ENCODE assay signal across 8 cellular contexts in the genomic region with DNA sequence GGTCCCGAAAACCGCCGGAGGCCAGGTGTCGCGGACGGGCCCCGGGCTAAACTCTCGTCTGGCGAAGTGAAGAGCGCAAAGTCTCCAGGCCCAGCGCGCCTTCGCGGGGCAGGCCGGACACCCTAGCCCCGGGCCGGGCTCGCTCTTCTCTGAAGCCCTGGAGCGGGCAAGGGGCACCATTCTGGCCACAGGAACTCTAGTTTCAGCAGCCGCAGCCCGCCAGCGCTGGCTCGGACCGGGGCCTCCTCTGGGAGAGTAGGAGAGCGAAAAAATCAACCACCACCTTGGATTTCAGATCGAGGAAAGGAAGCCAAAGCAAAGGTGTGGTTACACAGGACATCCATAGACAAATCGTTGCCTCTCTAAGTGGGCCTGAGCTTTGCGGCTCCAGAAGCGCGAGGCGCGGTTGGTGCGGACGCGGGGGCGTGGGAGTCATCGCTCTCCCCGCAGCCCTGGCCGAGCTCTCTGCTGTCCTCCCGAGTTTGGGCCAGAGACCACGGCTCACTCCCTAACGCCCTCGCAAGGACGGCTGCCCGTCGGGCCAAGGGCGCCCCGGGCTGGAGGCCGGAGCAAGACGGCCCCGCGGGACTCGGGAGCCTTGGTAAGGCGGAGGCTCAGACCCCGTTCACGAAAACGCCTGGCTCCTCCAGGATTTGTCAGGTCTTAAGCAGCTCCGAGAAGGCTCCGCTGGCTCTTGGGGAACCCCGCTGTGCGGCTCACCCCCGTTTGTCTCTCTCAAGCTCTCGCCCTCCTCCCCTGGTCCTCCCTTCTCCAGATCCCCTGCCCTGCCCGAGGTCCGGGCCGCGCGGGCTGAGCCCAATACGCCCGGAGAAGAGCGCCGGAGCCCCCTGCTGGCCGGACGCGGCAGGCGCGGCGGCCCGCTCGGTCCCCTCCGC.
DNase-seq lines count a peak whose midpoint lies in the region; ATAC-seq, FAIRE-seq and TF ChIP-seq lines count a peak whose summit lies in the region.

No MANE protein-coding gene starts in this region.

- no peak for TF ChIP-seq POLR2A in transverse colon (IDR thresholded peaks at IDR 0.05)

- H3K27me3 Mint-ChIP-seq in CD14-positive monocyte (ENCODE audit: low read depth in 3 of 3) (peaks cover 51 to 67% (median 55%) of the 10 kb centered on the region in 3 donors), neural crest cell (ENCODE audit: low read depth) (peaks cover 65% of the 10 kb centered on the region)

- TF ChIP-seq EP300 in transverse colon (IDR thresholded peaks at IDR 0.05; ENCODE audit: low read depth): no peak

- peak; percentile 88 for ATAC-seq in GM19043 (IDR thresholded peaks at IDR 0.05; ENCODE audit: low read depth, unreplicated experiment)
- peak; percentile 93 for ATAC-seq in HG03175 (IDR thresholded peaks at IDR 0.05; ENCODE audit: unreplicated experiment)

- no peaks in the 10 kb centered on the region for H3K36me3 ChIP-seq in transverse colon

- DNase-seq in CD14-positive monocyte (ENCODE audit: low spot score): peak; percentile 60
- DNase-seq in NCI-H82 treated with DMSO at 0.1 percent for 48 hours (lab: John Stamatoyannopoulos, UW; ENCODE audit: unreplicated experiment): peak; percentile 7
- DNase-seq in activated gamma-delta T cell treated with anti-CD3 and anti-CD28 coated beads, Interleukin-2, amount 50 U/mL, for 16 hours (ENCODE audit: low read depth): peak; percentile 32
- DNase-seq in frontal cortex (ENCODE audit: low spot score in 2 of 2): peak; percentile 60 to 67
- peak; percentile 73 for DNase-seq in neural crest cell (ENCODE audit: low read depth, low spot score)
- peak; percentile 32 for DNase-seq in transverse colon

- in situ Hi-C loops in transverse colon (cut with MboI; ENCODE audit: low pct_ligation_motif_present in 1 of 4, low pct_unique_long_range_greater_than_20kb in 1 of 4, low sequenced_read_pairs in 3 of 4): loop anchor here (5.0 to 25.0 kb wide), 4 partner anchors 411 to 1091 kb away; no protein-coding TSS in a partner anchor

- peaks cover 77% of the 10 kb centered on the region for H3K27me3 ChIP-seq in transverse colon

- peaks cover 5 to 12% (median 9%) of the 10 kb centered on the region in 4 donors for H3K4me1 ChIP-seq in transverse colon

- H3K9me3 ChIP-seq in transverse colon: no peaks in the 10 kb centered on the region

- FAIRE-seq in frontal cortex (lab: Jason Lieb, UNC): no peak

- WGBS in transverse colon (ENCODE audit: low coverage in 1 of 2), 2 donors: 12% methylated on average over 79 of the region's 81 CpGs; no CpG with 5 or more reads in 1 of the 2 donors

- peaks cover 38% of the 10 kb centered on the region for H3K4me1 Mint-ChIP-seq in CD14-positive monocyte
- H3K4me1 Mint-ChIP-seq in neural crest cell: peaks cover 17% of the 10 kb centered on the region

- no peak overlapping the region for H3K27ac ChIP-seq in transverse colon

- peak overlapping the region; percentile 85 to 97 for H3K4me3 Mint-ChIP-seq in CD14-positive monocyte
- peak overlapping the region; percentile 91 for H3K4me3 Mint-ChIP-seq in neural crest cell

- H3K36me3 Mint-ChIP-seq in CD14-positive monocyte (peaks cover 3 to 8% of the 10 kb centered on the region in 2 donors), neural crest cell (ENCODE audit: low read depth) (no peaks in the 10 kb centered on the region)

- intact Hi-C loops in CD14-positive monocyte (cut with micrococcal nuclease) (loop anchor here in 1 of 2 donors (5.0 kb wide), 1 partner anchor 1086 kb away; no protein-coding TSS in a partner anchor), transverse colon (cut with DNase I; ENCODE audit: low total_unique reads) (no loop called here)

- H3K27ac Mint-ChIP-seq in CD14-positive monocyte (peak overlapping the region in 1 of 7 donors; percentile 36), neural crest cell (ENCODE audit: unreplicated experiment) (peak overlapping the region; percentile 9)

- peaks cover 0 to 8% (median 3%) of the 10 kb centered on the region in 7 donors for H3K9me3 Mint-ChIP-seq in CD14-positive monocyte
- H3K9me3 Mint-ChIP-seq in neural crest cell: no peaks in the 10 kb centered on the region

- peak overlapping the region; percentile 29 to 58 (median 34) for H3K4me3 ChIP-seq in transverse colon

- peak; percentile 94 for TF ChIP-seq CTCF in CD14-positive monocyte (IDR thresholded peaks at IDR 0.05)
- peak; percentile 95 for TF ChIP-seq CTCF in neural crest cell (conservative IDR thresholded peaks at IDR 0.05)
- peak; percentile 31 to 90 (median 85) for TF ChIP-seq CTCF in transverse colon (IDR thresholded peaks at IDR 0.05)

Comparison
In these comparisons a context has a peak if more than half of its experiments do, and no peak if none do; other contexts are left out.
1. DNase-seq: peak in every context shown above with its lines; median percentile 73 in neural crest cell; 64 in frontal cortex; 60 in CD14-positive monocyte; 32 in activated gamma-delta T cell treated with anti-CD3 and anti-CD28 coated beads, Interleukin-2, amount 50 U/mL, for 16 hours; 32 in transverse colon; 7 in NCI-H82 treated with DMSO at 0.1 percent for 48 hours.